Comparison of ENCODE assay signal across 9 cellular contexts in genomic region chr19:16001481-16002312, GRCh38. TPM values are rescaled to one million over a fixed set of nuclear protein-coding genes. Genes with fewer than 3 reads are reported as not detected.
DNase-seq lines count a peak whose midpoint lies in the region; ATAC-seq and TF ChIP-seq lines count a peak whose summit lies in the region.
"Had no signal": no experiment of that assay in that cellular context is flagged by ENCODE, and none has a peak within 500 bp of the region (broad histone marks: within the 10 kb centered on the region; RNA-seq: fewer than 3 reads in every experiment).

No MANE protein-coding gene starts in this region.

- no peak overlapping the region for H3K4me3 ChIP-seq in SU-DHL-6 (ENCODE audit: insufficient read depth, low read length, poor library complexity, severe bottlenecking)
- H3K4me3 ChIP-seq in dorsolateral prefrontal cortex, result peak overlapping the region in 42 of 59 donors; percentile 0 to 52 (median 28)

- no peaks in the 10 kb centered on the region for H3K27me3 ChIP-seq in SU-DHL-6 (ENCODE audit: low read length)
- H3K27me3 ChIP-seq in dorsolateral prefrontal cortex, result peaks cover 0 to 2% (median 0%) of the 10 kb centered on the region in 45 donors

- H3K9me2 ChIP-seq in SU-DHL-6 (replicated peaks; ENCODE audit: insufficient read depth, low read length), result no peaks in the 10 kb centered on the region

- no peak for TF ChIP-seq CTCF in SU-DHL-6 (IDR thresholded peaks at IDR 0.05; ENCODE audit: insufficient read depth, low read length, poor library complexity, severe bottlenecking)
- no peak for TF ChIP-seq CTCF in dorsolateral prefrontal cortex (IDR thresholded peaks at IDR 0.05 in 54 of 56, conservative IDR thresholded peaks at IDR 0.05 in 2 of 56; ENCODE audit: low read depth in 1 of 56, partially characterized antibody in 56 of 56)
- no peak for TF ChIP-seq CTCF in mesothelial cell of epicardium (IDR thresholded peaks at IDR 0.05; ENCODE audit: unreplicated experiment)

- H3K9me3 Mint-ChIP-seq in natural killer cell treated with Interleukin-12 subunit alpha and Interleukin-12 subunit beta and Interleukin-15 and Interleukin-18, amount 100 ng/mL, for 72 hours, result no peaks in the 10 kb centered on the region
- peaks cover 76% of the 10 kb centered on the region for H3K9me3 Mint-ChIP-seq in mesothelial cell of epicardium

- H3K27ac ChIP-seq in SU-DHL-6 (ENCODE audit: low read depth, low read length) (no peak overlapping the region), dorsolateral prefrontal cortex (no peak overlapping the region)
- H3K27ac ChIP-seq: KMS-11 had no signal

- peaks cover 0 to 3% of the 10 kb centered on the region in 2 donors for H3K27me3 Mint-ChIP-seq in natural killer cell treated with Interleukin-12 subunit alpha and Interleukin-12 subunit beta and Interleukin-15 and Interleukin-18, amount 100 ng/mL, for 72 hours
- H3K27me3 Mint-ChIP-seq in mesothelial cell of epicardium (ENCODE audit: low read depth), result no peaks in the 10 kb centered on the region

- H3F3A ChIP-seq in SU-DHL-6 (ENCODE audit: insufficient read depth), result no peaks in the 10 kb centered on the region

- peak overlapping the region in 1 of 2 donors; percentile 67 for H3K27ac Mint-ChIP-seq in natural killer cell treated with Interleukin-12 subunit alpha and Interleukin-12 subunit beta and Interleukin-15 and Interleukin-18, amount 100 ng/mL, for 72 hours
- no peak overlapping the region for H3K27ac Mint-ChIP-seq in mesothelial cell of epicardium

- H3K9me3 ChIP-seq in SU-DHL-6 (ENCODE audit: insufficient read depth, low read length), result no peaks in the 10 kb centered on the region

- DNase-seq in EH (ENCODE audit: low read depth) (peak; percentile 73), dorsolateral prefrontal cortex (no peak), mesothelial cell of epicardium (ENCODE audit: low spot score in 2 of 2, unreplicated experiment in 2 of 2) (no peak), SK-N-DZ (ENCODE audit: low spot score) (no peak), NCI-H2107 (lab: John Stamatoyannopoulos, UW) (no peak)
- DNase-seq in natural killer cell treated with Interleukin-12 subunit alpha and Interleukin-12 subunit beta and Interleukin-15 and Interleukin-18, amount 100 ng/mL, for 72 hours (ENCODE audit: low spot score), result peak; percentile 78

- ATAC-seq in HG02588 (IDR thresholded peaks at IDR 0.05; ENCODE audit: unreplicated experiment), result peak; percentile 53
- ATAC-seq in natural killer cell treated with Interleukin-12 subunit alpha and Interleukin-12 subunit beta and Interleukin-15 and Interleukin-18, amount 100 ng/mL, for 72 hours, result peak; percentile 88 to 96

- H3K4me1 Mint-ChIP-seq in natural killer cell treated with Interleukin-12 subunit alpha and Interleukin-12 subunit beta and Interleukin-15 and Interleukin-18, amount 100 ng/mL, for 72 hours (ENCODE audit: low read depth in 2 of 2), result peaks cover 25 to 27% of the 10 kb centered on the region in 2 donors
- H3K4me1 Mint-ChIP-seq in mesothelial cell of epicardium, result no peaks in the 10 kb centered on the region

- intact Hi-C loops in dorsolateral prefrontal cortex (cut with DNase I), result no loop called here

- H3K4me3 Mint-ChIP-seq in natural killer cell treated with Interleukin-12 subunit alpha and Interleukin-12 subunit beta and Interleukin-15 and Interleukin-18, amount 100 ng/mL, for 72 hours, result peak overlapping the region; percentile 62
- no peak overlapping the region for H3K4me3 Mint-ChIP-seq in mesothelial cell of epicardium

- peak overlapping the region; percentile 13 for H3K4me2 ChIP-seq in SU-DHL-6 (ENCODE audit: low read depth, low read length, poor library complexity, severe bottlenecking)
- H3K4me2 ChIP-seq: KMS-11 had no signal

- H3K79me2 ChIP-seq in SU-DHL-6 (ENCODE audit: insufficient read depth, low read length), result no peaks in the 10 kb centered on the region

- no peaks in the 10 kb centered on the region for H4K20me1 ChIP-seq in SU-DHL-6 (ENCODE audit: low read depth, low read length)

- H2AFZ ChIP-seq in SU-DHL-6 (ENCODE audit: low read depth, low read length, severe bottlenecking), result no peak overlapping the region

- no peak overlapping the region for H3K9ac ChIP-seq in SU-DHL-6 (ENCODE audit: low read length)
- H3K9ac ChIP-seq: KMS-11 had no signal

- H3K36me3 ChIP-seq in SU-DHL-6 (ENCODE audit: low read length), result no peaks in the 10 kb centered on the region

- H3K36me3 Mint-ChIP-seq in natural killer cell treated with Interleukin-12 subunit alpha and Interleukin-12 subunit beta and Interleukin-15 and Interleukin-18, amount 100 ng/mL, for 72 hours, result no peaks in the 10 kb centered on the region
- H3K36me3 Mint-ChIP-seq in mesothelial cell of epicardium, result peaks cover 2% of the 10 kb centered on the region

RNA-seq across cellular contexts. Expression of gene OR10H4, which starts 52.9 kb away (rescaled TPM):
- total RNA-seq in dorsolateral prefrontal cortex (not detected), mesothelial cell of epicardium (not detected in 3 replicates)
- total RNA-seq in natural killer cell treated with Interleukin-12 subunit alpha and Interleukin-12 subunit beta and Interleukin-15 and Interleukin-18, amount 100 ng/mL, for 72 hours, result not detected
- not detected in 2 replicates for polyA plus RNA-seq in SK-N-DZ (2014; cell fraction: cytosol; rRNA removed)
- not detected in 2 replicates for polyA plus RNA-seq in SK-N-DZ (2014; cell fraction: nucleus; rRNA removed)

Comparison
In these comparisons a context has a peak if more than half of its experiments do, and no peak if none do; other contexts are left out.
1. DNase-seq: peak in EH (single experiment) and natural killer cell treated with Interleukin-12 subunit alpha and Interleukin-12 subunit beta and Interleukin-15 and Interleukin-18, amount 100 ng/mL, for 72 hours (single experiment); none in dorsolateral prefrontal cortex (0 of 10), mesothelial cell of epicardium (0 of 2), SK-N-DZ (single experiment) and NCI-H2107 (single experiment).